Comparison of ENCODE assay signal across 8 cellular contexts in the genomic region with DNA sequence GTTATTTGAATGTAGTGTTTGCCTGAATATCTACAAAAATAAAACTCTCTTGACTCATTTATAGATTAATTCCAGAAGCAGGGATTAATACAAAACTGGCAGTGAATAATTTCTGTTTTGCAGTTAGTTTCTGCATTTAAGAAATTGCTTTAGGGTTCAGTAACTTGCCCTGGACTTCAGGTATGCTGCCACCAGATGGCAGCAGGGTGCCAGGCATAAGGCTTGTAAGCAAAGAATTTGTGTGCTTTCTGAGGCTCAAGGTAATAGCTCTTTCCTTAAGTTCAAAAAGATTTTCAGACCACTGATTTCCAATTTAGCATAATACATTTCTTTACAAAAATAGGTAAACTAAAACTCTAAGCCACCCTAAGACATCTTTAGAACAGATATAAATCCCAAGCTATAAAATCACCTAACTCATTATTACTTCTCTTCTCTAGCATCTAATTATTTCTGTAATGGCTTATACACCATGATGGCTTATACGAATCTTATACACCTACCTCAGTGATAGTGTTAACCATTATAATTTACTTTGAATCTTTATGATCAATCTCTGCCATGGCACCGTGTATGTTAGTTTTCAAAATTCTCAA.
DNase-seq lines count a peak whose midpoint lies in the region; ATAC-seq, FAIRE-seq and TF ChIP-seq lines count a peak whose summit lies in the region.

No MANE protein-coding gene starts in this region.

- no peaks in the 10 kb centered on the region for H3K4me1 Mint-ChIP-seq in activated T-helper 2 cell treated with anti-CD3 and anti-CD28 coated beads, Interferon-gamma antibody, Interleukin-2, Interleukin-4, amounts not matched to agents 10 μg/mL and 5 μg/mL and 100 μg/mL, durations not matched to agents 14 hours and 24 hours and 36 hours (ENCODE audit: low read depth)

- TF ChIP-seq CTCF in GM12878 (IDR thresholded peaks at IDR 0.05 in 2 of 3, conservative IDR thresholded peaks at IDR 0.05 in 1 of 3; ENCODE audit: control insufficient read depth in 2 of 3, extremely low read depth in 1 of 3, insufficient read depth in 1 of 3, low read depth in 3 of 3, low read length in 3 of 3), result peak; percentile 84 to 88 (median 86)

- peak; percentile 18 for DNase-seq in Caki2 (ENCODE audit: low read depth)
- DNase-seq in MG63, result peak; percentile 16
- peak; percentile 35 to 70 for DNase-seq in SJCRH30
- peak; percentile 28 for DNase-seq in GM12878 (ENCODE audit: low read depth, low spot score)
- DNase-seq in iPS-NIHi11 (ENCODE audit: low spot score), result peak; percentile 53
- DNase-seq in stimulated activated CD4-positive, alpha-beta T cell treated with anti-CD3 and anti-CD28 coated beads, Interleukin-12 subunit alpha, Interleukin-12 subunit beta, amount 100 ng/mL, for 4 hours, result peak; percentile 36
- DNase-seq in activated T-helper 2 cell treated with anti-CD3 and anti-CD28 coated beads, Interferon-gamma antibody, Interleukin-2, Interleukin-4, amounts not matched to agents 10 μg/mL and 5 μg/mL and 100 μg/mL, durations not matched to agents 14 hours and 24 hours and 36 hours (ENCODE audit: low spot score), result no peak

- peaks cover 7% of the 10 kb centered on the region for H3K9me3 Mint-ChIP-seq in activated T-helper 2 cell treated with anti-CD3 and anti-CD28 coated beads, Interferon-gamma antibody, Interleukin-2, Interleukin-4, amounts not matched to agents 10 μg/mL and 5 μg/mL and 100 μg/mL, durations not matched to agents 14 hours and 24 hours and 36 hours

- intact Hi-C loops in GM12878 (cut with micrococcal nuclease; ENCODE audit: unreplicated experiment), result loop anchor here (1.0 to 10.0 kb wide), 5 partner anchors 211 to 724 kb away; no protein-coding TSS in a partner anchor
- intact Hi-C loops in activated T-helper 2 cell treated with anti-CD3 and anti-CD28 coated beads, Interferon-gamma antibody, Interleukin-2, Interleukin-4, amounts not matched to agents 10 μg/mL and 5 μg/mL and 100 μg/mL, durations not matched to agents 14 hours and 24 hours and 36 hours (cut with micrococcal nuclease), result loop anchor here (1.0 to 10.0 kb wide), 3 partner anchors 577 to 1511 kb away; no protein-coding TSS in a partner anchor

- H3K4me3 Mint-ChIP-seq in activated T-helper 2 cell treated with anti-CD3 and anti-CD28 coated beads, Interferon-gamma antibody, Interleukin-2, Interleukin-4, amounts not matched to agents 10 μg/mL and 5 μg/mL and 100 μg/mL, durations not matched to agents 14 hours and 24 hours and 36 hours (ENCODE audit: low read depth), result no peak overlapping the region

- no peak overlapping the region for H3K27ac ChIP-seq in SJCRH30
- H3K27ac ChIP-seq in GM12878 (ENCODE audit: control insufficient read depth, insufficient read depth), result no peak overlapping the region

- no peak overlapping the region for H3K27ac Mint-ChIP-seq in activated T-helper 2 cell treated with anti-CD3 and anti-CD28 coated beads, Interferon-gamma antibody, Interleukin-2, Interleukin-4, amounts not matched to agents 10 μg/mL and 5 μg/mL and 100 μg/mL, durations not matched to agents 14 hours and 24 hours and 36 hours

- SMC1A ChIA-PET in GM12878 (lab: Charles Lee; ENCODE audit: uncharacterized antibody, unreplicated experiment), result interaction anchor here (0.6 to 3.9 kb wide), 22 partner anchors 11 to 1959 kb away, joined by 3 to 26 read pairs (median 4); no protein-coding TSS in a partner anchor

- in situ Hi-C loops in Caki2 (cut with HindIII; ENCODE audit: low pct_unique_long_range_greater_than_20kb, low sequenced_read_pairs), result no loop called here
- in situ Hi-C loops in GM12878 (cut with MboI), result loop anchor here (5.0 to 10.0 kb wide), 2 partner anchors 621 to 724 kb away; no protein-coding TSS in a partner anchor

- H3K4me1 ChIP-seq in SJCRH30 (no peaks in the 10 kb centered on the region), GM12878 (ENCODE audit: control insufficient read depth, insufficient read depth, low read length) (no peaks in the 10 kb centered on the region)

- ATAC-seq in GM21423 (IDR thresholded peaks at IDR 0.05; ENCODE audit: unreplicated experiment), result peak; percentile 75
- ATAC-seq in GM12878, result peak; percentile 82

- H3K27me3 Mint-ChIP-seq in activated T-helper 2 cell treated with anti-CD3 and anti-CD28 coated beads, Interferon-gamma antibody, Interleukin-2, Interleukin-4, amounts not matched to agents 10 μg/mL and 5 μg/mL and 100 μg/mL, durations not matched to agents 14 hours and 24 hours and 36 hours (ENCODE audit: low read depth), result no peaks in the 10 kb centered on the region

- H3K36me3 ChIP-seq in MG63, result no peaks in the 10 kb centered on the region
- no peaks in the 10 kb centered on the region for H3K36me3 ChIP-seq in SJCRH30
- H3K36me3 ChIP-seq in GM12878 (ENCODE audit: control insufficient read depth in 2 of 2, insufficient read depth in 2 of 2, low read length in 1 of 2), result no peaks in the 10 kb centered on the region

- H3K27me3 ChIP-seq in MG63, result no peaks in the 10 kb centered on the region; the same call in 1 of the 2 replicates
- no peaks in the 10 kb centered on the region for H3K27me3 ChIP-seq in SJCRH30
- H3K27me3 ChIP-seq in GM12878 (replicated peaks in 1 of 2; ENCODE audit: control insufficient read depth in 2 of 2, insufficient read depth in 2 of 2, low read length in 1 of 2), result peaks cover 0 to 3% of the 10 kb centered on the region in 2 experiments; a peak in 1 of 4 replicates

- no peak for TF ChIP-seq POLR2A in GM12878 (IDR thresholded peaks at IDR 0.05; ENCODE audit: low read depth, low read length)

- H3K79me2 ChIP-seq in GM12878 (ENCODE audit: control insufficient read depth, insufficient read depth, low read length), result no peaks in the 10 kb centered on the region

- H3K9me3 ChIP-seq in MG63, result no peaks in the 10 kb centered on the region
- H3K9me3 ChIP-seq in SJCRH30 (replicated peaks), result no peaks in the 10 kb centered on the region
- no peaks in the 10 kb centered on the region for H3K9me3 ChIP-seq in GM12878 (replicated peaks; ENCODE audit: control insufficient read depth, insufficient read depth, low read length)

- CTCF ChIA-PET in GM12878 (lab: Yijun Ruan, JAX), result interaction anchor here (0.6 to 5.7 kb wide), 33 partner anchors 10 to 1613 kb away, joined by 3 to 50 read pairs (median 4); no protein-coding TSS in a partner anchor

- no TSS peak for BruUV-seq in GM12878 (replicated peaks; lab: Mats Ljungman, UMichigan)

- H4K20me1 ChIP-seq in GM12878 (ENCODE audit: control insufficient read depth, insufficient read depth), result no peaks in the 10 kb centered on the region

- 9% methylated on average over 2 of the region's 2 CpGs for WGBS in GM12878 (ENCODE audit: insufficient coverage, insufficient replicate concordance, low lambda C conversion rate, missing lambda C conversion rate)

- RAD21 ChIA-PET in GM12878 (lab: Charles Lee; ENCODE audit: unreplicated experiment), result interaction anchor here (0.7 to 2.3 kb wide), 14 partner anchors 17 to 1361 kb away, joined by 3 to 27 read pairs (median 4); no protein-coding TSS in a partner anchor

- FAIRE-seq in GM12878 (lab: Jason Lieb, UNC), result peak; percentile 95

- H2AFZ ChIP-seq in GM12878 (ENCODE audit: control insufficient read depth, low read depth, low read length), result no peak overlapping the region

- H3K4me2 ChIP-seq in GM12878 (ENCODE audit: control insufficient read depth, insufficient read depth), result no peak overlapping the region

- no peak overlapping the region for H3K4me3 ChIP-seq in MG63
- H3K4me3 ChIP-seq in SJCRH30, result no peak overlapping the region
- H3K4me3 ChIP-seq in GM12878, result no peak overlapping the region

- TF ChIP-seq EP300 in GM12878 (IDR thresholded peaks at IDR 0.05; ENCODE audit: borderline replicate concordance in 1 of 2, control insufficient read depth in 1 of 2, low read depth in 2 of 2, low read length in 2 of 2), result no peak

- POLR2A ChIA-PET in GM12878 (lab: Charles Lee), result no interaction called here

- no peak overlapping the region for H3K9ac ChIP-seq in GM12878 (ENCODE audit: control insufficient read depth, insufficient read depth, low read length)

- no peaks in the 10 kb centered on the region for H3K36me3 Mint-ChIP-seq in activated T-helper 2 cell treated with anti-CD3 and anti-CD28 coated beads, Interferon-gamma antibody, Interleukin-2, Interleukin-4, amounts not matched to agents 10 μg/mL and 5 μg/mL and 100 μg/mL, durations not matched to agents 14 hours and 24 hours and 36 hours (ENCODE audit: low read depth)

- peak; percentile 97 for TF ChIP-seq RAD21 in GM12878 (IDR thresholded peaks at IDR 0.05; ENCODE audit: insufficient read depth, low read depth, low read length)

TF ChIP-seq in GM12878, 131 proteins besides CTCF, POLR2A, EP300 and RAD21:
- no peak for TF ChIP-seq ATF7 (IDR thresholded peaks at IDR 0.05; ENCODE audit: low read depth)
- TF ChIP-seq SMC3 (IDR thresholded peaks at IDR 0.05; ENCODE audit: borderline replicate concordance, low read length), result peak; percentile 97
- 0 out of 2 replicates have a peak, but pooled peaks have one; percentile 31 for TF ChIP-seq YY1 (IDR thresholded peaks at IDR 0.05; ENCODE audit: low read depth, low read length)
- TF ChIP-seq KDM1A (IDR thresholded peaks at IDR 0.05; ENCODE audit: borderline replicate concordance), result no peak
- TF ChIP-seq POLR2AphosphoS5 (IDR thresholded peaks at IDR 0.05; ENCODE audit: low read length), result no peak
- TF ChIP-seq BHLHE40 (IDR thresholded peaks at IDR 0.05; ENCODE audit: borderline replicate concordance in 1 of 2, low read depth in 2 of 2, low read length in 1 of 2), result 0 out of 4 replicates have a peak, but pooled peaks of 1 of the 2 experiments have one; percentile 13
- 0 out of 2 replicates have a peak, but pooled peaks have one; percentile 38 for TF ChIP-seq SMARCA5 (IDR thresholded peaks at IDR 0.05)
- 0 out of 2 replicates have a peak, but pooled peaks have one; percentile 26 for TF ChIP-seq IRF4 (IDR thresholded peaks at IDR 0.05; ENCODE audit: low read depth, low read length)
